In genomic region chr1:116521186-116521585, GRCh38 we compare ENCODE assay signal across 17 cellular contexts. TPM values are rescaled to one million over a fixed set of nuclear protein-coding genes. Genes with fewer than 3 reads are reported as not detected.
DNase-seq lines count a peak whose midpoint lies in the region; ATAC-seq and TF ChIP-seq lines count a peak whose summit lies in the region.
"Had no signal": no experiment of that assay in that cellular context is flagged by ENCODE, and none has a peak within 500 bp of the region (broad histone marks: within the 10 kb centered on the region; RNA-seq: fewer than 3 reads in every experiment).

No MANE protein-coding gene starts in this region.

- H3K4me1 ChIP-seq in SJSA1 (replicated peaks) = peaks cover 16% of the 10 kb centered on the region
- H3K4me1 ChIP-seq: breast epithelium, testis had no signal

- H3K4me3 ChIP-seq in SJSA1 (no peak overlapping the region), fibroblast of the aortic adventitia (ENCODE audit: low read depth, low read length) (no peak overlapping the region)
- H3K4me3 ChIP-seq: breast epithelium, testis had no signal

- H3K36me3 ChIP-seq in SJSA1 = 0 out of 2 replicates have a peak, but pooled peaks cover 3% of the 10 kb centered on the region
- H3K36me3 ChIP-seq: breast epithelium had no signal

- no peak for ATAC-seq in GM21723 (IDR thresholded peaks at IDR 0.05; ENCODE audit: unreplicated experiment)
- ATAC-seq: Panc1, T-helper 17 cell had no signal

- H3K27ac ChIP-seq in SJSA1 = peak overlapping the region; percentile 19; the same call in 1 of the 2 replicates
- H3K27ac ChIP-seq: breast epithelium, testis had no signal

- H3K27me3 ChIP-seq in SJSA1 (replicated peaks) = no peaks in the 10 kb centered on the region
- H3K27me3 ChIP-seq: breast epithelium, testis had no signal

- H3K9me3 ChIP-seq in SJSA1 (replicated peaks) = no peaks in the 10 kb centered on the region
- H3K9me3 ChIP-seq: breast epithelium, testis had no signal

- DNase-seq in NCI-H82 (lab: John Stamatoyannopoulos, UW) (peak; percentile 26), NCI-H82 treated with DMSO at 0.1 percent for 48 hours (lab: John Stamatoyannopoulos, UW; ENCODE audit: unreplicated experiment) (no peak), SJSA1 (ENCODE audit: low read depth in 1 of 2, low spot score in 2 of 2) (peak in 1 of 2 experiments; percentile 49), fibroblast of the aortic adventitia (ENCODE audit: low read depth) (peak; percentile 78), stromal cell of bone marrow (ENCODE audit: low read depth) (peak; percentile 90), NCI-H2196 (lab: John Stamatoyannopoulos, UW; ENCODE audit: unreplicated experiment) (no peak)
- DNase-seq in activated naive CD4-positive, alpha-beta T cell treated with Interleukin-2 at 50 U/mL for 16 hours = no peak
- DNase-seq: 8988T; activated effector memory CD4-positive, alpha-beta T cell treated with Interleukin-2 at 50 U/mL for 16 hours; NCI-H1436; NCI-H510A; occipital lobe; T-helper 17 cell; testis had no signal

- TF ChIP-seq CTCF in fibroblast of the aortic adventitia (IDR thresholded peaks at IDR 0.05; ENCODE audit: insufficient read depth, low read length) = no peak

RNA-seq across cellular contexts. Expression of gene CD58, which starts 49.6 kb away (rescaled TPM):
- total RNA-seq in SJSA1 (2014; rRNA removed; shearing (Covaris generic)) = 3.3 and 23.2 TPM in 2 replicates
- total RNA-seq in fibroblast of the aortic adventitia (ENCODE audit: low replicate concordance) = 3.4 and 42.0 TPM in 2 replicates

Comparison
In these comparisons a context has a peak if more than half of its experiments do, and no peak if none do; other contexts are left out.
1. DNase-seq: peak in NCI-H82 (single experiment), fibroblast of the aortic adventitia (single experiment) and stromal cell of bone marrow (single experiment); none in NCI-H82 treated with DMSO at 0.1 percent for 48 hours (single experiment), activated naive CD4-positive, alpha-beta T cell treated with Interleukin-2 at 50 U/mL for 16 hours (single experiment) and NCI-H2196 (single experiment).